In the genomic region with DNA sequence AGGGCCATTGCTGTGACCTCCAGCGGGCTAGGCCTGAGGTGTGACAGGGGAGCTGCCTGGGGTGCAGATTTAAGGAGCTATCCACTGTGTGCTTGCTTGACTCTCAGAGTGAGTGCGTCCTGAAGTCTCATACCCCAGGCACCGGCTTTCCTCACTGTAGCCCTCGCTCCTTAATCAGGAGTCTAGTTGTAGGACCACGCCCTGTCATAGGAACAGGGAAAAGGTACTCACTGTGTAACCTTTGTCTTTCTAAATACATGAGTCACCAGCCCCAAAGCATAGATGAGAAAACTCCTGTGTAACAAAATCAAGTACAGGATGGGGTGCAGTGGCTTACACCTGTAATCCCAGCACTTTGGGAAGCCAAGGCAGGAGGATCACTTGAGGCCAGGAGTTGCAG, we compare ENCODE assay signal across 22 cellular contexts.
DNase-seq lines count a peak whose midpoint lies in the region; ATAC-seq, FAIRE-seq and TF ChIP-seq lines count a peak whose summit lies in the region.
"Had no signal": no experiment of that assay in that cellular context is flagged by ENCODE, and none has a peak within 500 bp of the region (broad histone marks: within the 10 kb centered on the region; RNA-seq: fewer than 3 reads in every experiment).

No MANE protein-coding gene starts in this region.

- H2AFZ ChIP-seq in PC-3 (ENCODE audit: low read length), result no peak overlapping the region
- no peak overlapping the region for H2AFZ ChIP-seq in trophoblast cell (ENCODE audit: insufficient read depth, low read length, poor library complexity)

- H3K4me1 ChIP-seq in PC-3 (ENCODE audit: insufficient read depth, low read length), result peaks cover 31% of the 10 kb centered on the region
- peaks cover 12 to 15% of the 10 kb centered on the region in 2 experiments for H3K4me1 ChIP-seq in trophoblast cell (ENCODE audit: control insufficient read depth in 1 of 2, insufficient read depth in 2 of 2, low read length in 2 of 2)

- no CpG with 5 or more reads among the region's 5 CpGs for WGBS in trophoblast cell (ENCODE audit: extremely low coverage, insufficient coverage, insufficient read length)

- H3K9me3 ChIP-seq in PC-3 (ENCODE audit: low read length) (no peaks in the 10 kb centered on the region), trophoblast cell (ENCODE audit: insufficient read depth, low read depth, low read length) (no peaks in the 10 kb centered on the region)
- H3K9me3 ChIP-seq: gastrocnemius medialis, ovary had no signal

- no peak overlapping the region for H4K91ac ChIP-seq in trophoblast cell (ENCODE audit: low read depth, low read length)

- H4K20me1 ChIP-seq in PC-3 (ENCODE audit: low read length), result no peaks in the 10 kb centered on the region

- no peak overlapping the region for H4K12ac ChIP-seq in trophoblast cell (ENCODE audit: low read depth, low read length)

- peaks cover 10% of the 10 kb centered on the region for H3K79me1 ChIP-seq in trophoblast cell (ENCODE audit: low read length)

- H2BK120ac ChIP-seq in trophoblast cell (ENCODE audit: insufficient read depth, low read length, poor library complexity), result peak overlapping the region; percentile 10

- H2AK5ac ChIP-seq in trophoblast cell (ENCODE audit: low read length), result no peak overlapping the region

- no peak overlapping the region for H3K14ac ChIP-seq in trophoblast cell (ENCODE audit: low read length)

- intact Hi-C loops in PC-3 (cut with micrococcal nuclease) (loop anchor here (5.0 kb wide), 2 partner anchors 34 to 399 kb away; no protein-coding TSS in a partner anchor), Right ventricle myocardium inferior (cut with DNase I) (loop anchor here (5.0 kb wide), 2 partner anchors 39 to 619 kb away; no protein-coding TSS in a partner anchor)

- DNase-seq in H54 (ENCODE audit: insufficient read length, low spot score), result peak; percentile 5
- DNase-seq in PC-3, result peak; percentile 81
- peak; percentile 48 for DNase-seq in epithelial cell of prostate (ENCODE audit: low read depth, low spot score)
- peak; percentile 10 to 67 for DNase-seq in trophoblast cell
- DNase-seq in activated CD4-positive, alpha-beta T cell treated with anti-CD3 and anti-CD28 coated beads for 4 hours, result no peak
- DNase-seq in cerebellum (ENCODE audit: low spot score), result no peak
- no peak for DNase-seq in Right ventricle myocardium inferior (ENCODE audit: missing footprints)
- DNase-seq: activated CD4-positive, alpha-beta memory T cell treated with anti-CD3 and anti-CD28 coated beads for 36 hours; activated CD4-positive, CD25-positive, alpha-beta regulatory T cell; activated naive CD4-positive, alpha-beta T cell; C1 segment of cervical spinal cord; caudate nucleus; erythroblast; gastrocnemius medialis; mesendoderm; naive thymus-derived CD8-positive, alpha-beta T cell; NCI-H526 treated with DMSO at 0.1 percent for 48 hours; ovary; right cardiac atrium had no signal

- H3K27ac ChIP-seq in PC-3 (ENCODE audit: low read length) (peak overlapping the region; percentile 74), epithelial cell of prostate (peak overlapping the region; percentile 35), trophoblast cell (ENCODE audit: low read depth, low read length) (no peak overlapping the region)
- H3K27ac ChIP-seq: HL-60, ovary had no signal

- no peaks in the 10 kb centered on the region for H3F3A ChIP-seq in PC-3 (ENCODE audit: low read length, unreplicated experiment)

- H3K4me2 ChIP-seq in PC-3 (ENCODE audit: low read length) (peak overlapping the region; percentile 75), trophoblast cell (ENCODE audit: low read length) (no peak overlapping the region)

- no peaks in the 10 kb centered on the region for H3K79me2 ChIP-seq in PC-3 (ENCODE audit: low read length)
- no peaks in the 10 kb centered on the region for H3K79me2 ChIP-seq in trophoblast cell (ENCODE audit: control insufficient read depth, insufficient read depth, low read length, poor library complexity)

- peak; percentile 96 for ATAC-seq in PC-3
- ATAC-seq in HG02981 (IDR thresholded peaks at IDR 0.05; ENCODE audit: unreplicated experiment), result no peak
- no peak for ATAC-seq in Right ventricle myocardium inferior
- ATAC-seq: gastrocnemius medialis; naive thymus-derived CD8-positive, alpha-beta T cell; right cardiac atrium had no signal

- no TSS peak for BruUV-seq in PC-3 (replicated peaks; lab: Mats Ljungman, UMichigan)

- no peak overlapping the region for H2BK12ac ChIP-seq in trophoblast cell (ENCODE audit: low read length)

- CTCF ChIA-PET in PC-3 (lab: Charles Lee), result no interaction called here

- H3K4ac ChIP-seq in trophoblast cell (ENCODE audit: low read depth, low read length), result no peak overlapping the region

- POLR2A ChIA-PET in PC-3 (lab: Charles Lee; ENCODE audit: unreplicated experiment), result no interaction called here

- H3K18ac ChIP-seq in trophoblast cell (ENCODE audit: low read length), result no peak overlapping the region

- H3K36me3 ChIP-seq in PC-3 (ENCODE audit: low read depth, low read length) (no peaks in the 10 kb centered on the region; the same call in 1 of the 2 replicates), trophoblast cell (ENCODE audit: control insufficient read depth in 1 of 2, insufficient read depth in 2 of 2, low read length in 2 of 2) (peaks cover 20 to 23% of the 10 kb centered on the region in 2 experiments)
- H3K36me3 ChIP-seq: ovary had no signal

- no peak for FAIRE-seq in H54 (lab: Jason Lieb, UNC)
- FAIRE-seq: D721Med had no signal

- H3K23ac ChIP-seq in trophoblast cell (ENCODE audit: low read length), result no peak overlapping the region

- peak overlapping the region; percentile 28; the same call in 1 of the 2 replicates for H3K9ac ChIP-seq in PC-3 (ENCODE audit: low read length)
- no peak overlapping the region for H3K9ac ChIP-seq in trophoblast cell (ENCODE audit: low read length)

- no peaks in the 10 kb centered on the region for H3K27me3 ChIP-seq in PC-3 (ENCODE audit: low read length)
- no peaks in the 10 kb centered on the region for H3K27me3 ChIP-seq in trophoblast cell (ENCODE audit: insufficient read depth, low read length)
- H3K27me3 ChIP-seq: gastrocnemius medialis, ovary had no signal

- H2BK5ac ChIP-seq in trophoblast cell (ENCODE audit: low read depth, low read length, poor library complexity), result peak overlapping the region; percentile 38

- peak overlapping the region; percentile 27; the same call in 1 of the 2 replicates for H3K4me3 ChIP-seq in PC-3 (ENCODE audit: low read length)
- no peak overlapping the region for H3K4me3 ChIP-seq in trophoblast cell (ENCODE audit: low read depth, low read length)
- H3K4me3 ChIP-seq: gastrocnemius medialis, ovary had no signal

- no peak for TF ChIP-seq CTCF in PC-3 (conservative IDR thresholded peaks at IDR 0.05; ENCODE audit: low read depth, low read length)

- TF ChIP-seq POLR2A in H54 (IDR thresholded peaks at IDR 0.05; ENCODE audit: low read depth, low read length), result no peak

- H3K9me2 ChIP-seq in PC-3 (replicated peaks; ENCODE audit: low read length), result no peaks in the 10 kb centered on the region

- H4K8ac ChIP-seq in trophoblast cell (ENCODE audit: low read depth, low read length), result peak overlapping the region; percentile 14

Comparison
In these comparisons a context has a peak if more than half of its experiments do, and no peak if none do; other contexts are left out.
1. DNase-seq: peak in H54 (single experiment), PC-3 (single experiment), epithelial cell of prostate (single experiment) and trophoblast cell (2 of 2); none in activated CD4-positive, alpha-beta T cell treated with anti-CD3 and anti-CD28 coated beads for 4 hours (0 of 2), cerebellum (single experiment) and Right ventricle myocardium inferior (single experiment).